14 cellular contexts compared by ENCODE assay signal in the genomic region with DNA sequence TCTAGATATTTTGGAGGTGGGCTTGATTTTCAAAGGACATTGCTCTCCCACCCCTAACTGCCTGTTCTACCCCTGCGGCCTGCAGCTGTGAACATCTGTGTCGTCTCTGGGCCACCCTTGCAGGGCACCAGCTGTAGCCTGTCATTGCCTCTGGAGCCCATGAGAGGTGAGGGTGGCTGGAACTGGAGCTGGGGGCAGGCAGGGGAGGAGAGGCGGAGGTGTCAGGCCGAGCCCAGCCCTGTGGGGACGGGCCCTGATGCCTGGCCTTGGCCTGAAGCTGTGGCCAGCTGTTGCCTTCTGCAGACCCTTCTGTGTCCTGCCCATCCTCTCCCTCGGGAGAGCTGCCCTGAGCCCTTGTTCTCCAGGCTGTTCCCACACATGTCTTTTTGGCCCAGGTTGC. TPM values are rescaled to one million over a fixed set of nuclear protein-coding genes. Genes with fewer than 3 reads are reported as not detected.
DNase-seq lines count a peak whose midpoint lies in the region; ATAC-seq and TF ChIP-seq lines count a peak whose summit lies in the region.
"Had no signal": no experiment of that assay in that cellular context is flagged by ENCODE, and none has a peak within 500 bp of the region (broad histone marks: within the 10 kb centered on the region; RNA-seq: fewer than 3 reads in every experiment).

No MANE protein-coding gene starts in this region.

- H3K4me1 Mint-ChIP-seq in H9 (no peaks in the 10 kb centered on the region), CD14-positive monocyte (no peaks in the 10 kb centered on the region)

- H3K4me1 ChIP-seq in H9 (ENCODE audit: insufficient read depth, low read length) (no peaks in the 10 kb centered on the region), gastroesophageal sphincter (peaks cover 0 to 24% (median 5%) of the 10 kb centered on the region in 3 donors), right cardiac atrium (ENCODE audit: control insufficient read depth, insufficient read depth, low read length) (no peaks in the 10 kb centered on the region), upper lobe of left lung (peaks cover 6 to 34% (median 22%) of the 10 kb centered on the region in 4 donors)

- no peak overlapping the region for H3K9ac ChIP-seq in H9 (ENCODE audit: extremely low read depth, insufficient read length, low read length)

- no peak overlapping the region for H4K5ac ChIP-seq in H9 (ENCODE audit: insufficient read length, low read depth, low read length)

- H3K23me2 ChIP-seq in H9 (ENCODE audit: insufficient read length, low read depth, low read length, poor library complexity, severe bottlenecking), result no peaks in the 10 kb centered on the region

- H2AFZ ChIP-seq in H9 (ENCODE audit: low read length), result no peak overlapping the region

- peaks cover 0 to 4% (median 3%) of the 10 kb centered on the region in 3 experiments; a peak in 2 of 7 replicates for H3K36me3 Mint-ChIP-seq in H9 (ENCODE audit: insufficient read depth in 1 of 3, low read depth in 3 of 3)
- H3K36me3 Mint-ChIP-seq in CD14-positive monocyte, result no peaks in the 10 kb centered on the region

- intact Hi-C loops in right cardiac atrium (cut with DNase I), result no loop called here
- intact Hi-C loops in CD14-positive monocyte (cut with micrococcal nuclease), result no loop called here

- H2BK15ac ChIP-seq in H9 (ENCODE audit: low read depth, low read length), result no peak overlapping the region

- WGBS in H9 (ENCODE audit: extremely low coverage, insufficient read length, low lambda C conversion rate), result no CpG with 5 or more reads among the region's 6 CpGs
- WGBS in gastroesophageal sphincter (ENCODE audit: low coverage in 1 of 2), 2 donors, result 60% methylated on average over 1 of the region's 6 CpGs; no CpG with 5 or more reads in 1 of the 2 donors
- 62% methylated on average over 6 of the region's 6 CpGs for WGBS in right cardiac atrium
- WGBS in upper lobe of left lung, 2 donors, result 56 to 66% methylated on average over 5 to 6 of the region's 6 CpGs

- no peak overlapping the region for H3K4me2 ChIP-seq in H9 (ENCODE audit: insufficient read depth, insufficient read length, low read length)

- no peak overlapping the region for H4K8ac ChIP-seq in H9 (replicated peaks; ENCODE audit: insufficient read length, low read depth, low read length)

- H3K4ac ChIP-seq in H9 (ENCODE audit: low read depth, low read length), result no peak overlapping the region

- no peak overlapping the region for H3K18ac ChIP-seq in H9 (ENCODE audit: insufficient read length, low read depth, low read length)

- peaks cover 0 to 20% of the 10 kb centered on the region in 2 donors for H3K36me3 ChIP-seq in gastroesophageal sphincter
- peaks cover 0 to 10% (median 0%) of the 10 kb centered on the region in 4 donors for H3K36me3 ChIP-seq in upper lobe of left lung

- no peak overlapping the region for H3K27ac ChIP-seq in H9 (ENCODE audit: insufficient read length, low read depth, low read length)
- no peak overlapping the region for H3K27ac ChIP-seq in gastroesophageal sphincter
- H3K27ac ChIP-seq in right cardiac atrium (ENCODE audit: low read length), result no peak overlapping the region
- peak overlapping the region; percentile 7 to 69 (median 32) for H3K27ac ChIP-seq in upper lobe of left lung

- H3K4me3 Mint-ChIP-seq in H9, result no peak overlapping the region
- H3K4me3 Mint-ChIP-seq in CD14-positive monocyte, result no peak overlapping the region

- H3K27me3 Mint-ChIP-seq in H9 (ENCODE audit: low read depth) (no peaks in the 10 kb centered on the region), CD14-positive monocyte (ENCODE audit: low read depth in 3 of 3) (peaks cover 0 to 4% (median 4%) of the 10 kb centered on the region in 3 donors)

- TF ChIP-seq EP300 in gastroesophageal sphincter (IDR thresholded peaks at IDR 0.05), result no peak
- TF ChIP-seq EP300 in upper lobe of left lung (IDR thresholded peaks at IDR 0.05), result peak in 2 of 4 donors; percentile 11 to 72

- H3T11ph ChIP-seq in H9 (ENCODE audit: low read length), result no peak overlapping the region

- H3K27ac Mint-ChIP-seq in H9 (no peak overlapping the region; a peak in 1 of 7 replicates), CD14-positive monocyte (no peak overlapping the region)

- H2BK5ac ChIP-seq in H9 (ENCODE audit: insufficient read length, low read length), result no peak overlapping the region

- H3K14ac ChIP-seq in H9 (ENCODE audit: insufficient read depth, low read length), result peak overlapping the region; percentile 4; the same call in 1 of the 2 replicates

- no peak for TF ChIP-seq POLR2A in gastroesophageal sphincter (IDR thresholded peaks at IDR 0.05)
- TF ChIP-seq POLR2A in upper lobe of left lung (IDR thresholded peaks at IDR 0.05), result no peak

- no peak overlapping the region for H2AK5ac ChIP-seq in H9 (ENCODE audit: insufficient read length, low read length)

- H3K27me3 ChIP-seq in H9 (ENCODE audit: insufficient read depth, low read length) (no peaks in the 10 kb centered on the region), gastroesophageal sphincter (no peaks in the 10 kb centered on the region), right cardiac atrium (ENCODE audit: control insufficient read depth, insufficient read depth) (no peaks in the 10 kb centered on the region), upper lobe of left lung (no peaks in the 10 kb centered on the region)

- peak; percentile 44 for ATAC-seq in gastroesophageal sphincter
- peak; percentile 30 to 43 for ATAC-seq in right cardiac atrium
- ATAC-seq in upper lobe of left lung (ENCODE audit: low FRiP score in 2 of 2), result peak in 1 of 2 donors; percentile 38
- ATAC-seq: HCT116 had no signal

- no peak overlapping the region for H4K91ac ChIP-seq in H9 (ENCODE audit: insufficient read length, low read depth, low read length)

- no peaks in the 10 kb centered on the region for H3K79me1 ChIP-seq in H9 (ENCODE audit: insufficient read depth, low read depth, low read length, poor library complexity, severe bottlenecking)

- H2BK20ac ChIP-seq in H9 (ENCODE audit: low read depth, low read length, poor library complexity, severe bottlenecking), result no peak overlapping the region

- H3K56ac ChIP-seq in H9 (ENCODE audit: insufficient read length, low read depth, low read length), result no peak overlapping the region

- H3K9me3 ChIP-seq in H9 (ENCODE audit: control insufficient read depth, low read depth, low read length), result no peaks in the 10 kb centered on the region
- no peaks in the 10 kb centered on the region for H3K9me3 ChIP-seq in gastroesophageal sphincter
- H3K9me3 ChIP-seq in right cardiac atrium (ENCODE audit: control insufficient read depth, low read length), result no peaks in the 10 kb centered on the region
- no peaks in the 10 kb centered on the region for H3K9me3 ChIP-seq in upper lobe of left lung

- DNase-seq in H9 (no peak), right cardiac atrium (peak in 2 of 3 donors; percentile 63 to 72), upper lobe of left lung (peak in 1 of 2 donors; percentile 61), retina (no peak), CD14-positive monocyte (ENCODE audit: low spot score) (no peak), dedifferentiated amniotic fluid mesenchymal stem cell (ENCODE audit: extremely low spot score) (no peak)
- DNase-seq: C1 segment of cervical spinal cord, DMS79, NCI-H1105, NCI-H2081 treated with DMSO at 0.1 percent for 48 hours, NCI-H748 treated with DMSO at 0.1 percent for 48 hours, OCI-M1 had no signal

- H3K23ac ChIP-seq in H9 (ENCODE audit: insufficient read length, low read depth, low read length), result no peak overlapping the region

- no peak overlapping the region for H2BK120ac ChIP-seq in H9 (ENCODE audit: low read depth, low read length, poor library complexity, severe bottlenecking)

- H3K9me3 Mint-ChIP-seq in H9, result no peaks in the 10 kb centered on the region
- no peaks in the 10 kb centered on the region for H3K9me3 Mint-ChIP-seq in CD14-positive monocyte

- no peaks in the 10 kb centered on the region for H4K20me1 ChIP-seq in H9 (ENCODE audit: control insufficient read depth, insufficient read depth, insufficient read length)

- H3K79me2 ChIP-seq in H9 (ENCODE audit: insufficient read depth, low read length), result no peaks in the 10 kb centered on the region; the same call in 1 of the 2 replicates

- H3K4me3 ChIP-seq in gastroesophageal sphincter, result no peak overlapping the region
- H3K4me3 ChIP-seq in right cardiac atrium (ENCODE audit: low read length), result no peak overlapping the region
- H3K4me3 ChIP-seq in upper lobe of left lung, result no peak overlapping the region

- no peak overlapping the region for H2BK12ac ChIP-seq in H9 (ENCODE audit: insufficient read length, low read depth, low read length)

- TF ChIP-seq CTCF in H9 (conservative IDR thresholded peaks at IDR 0.05) (no peak), gastroesophageal sphincter (IDR thresholded peaks at IDR 0.05) (no peak), upper lobe of left lung (IDR thresholded peaks at IDR 0.05) (no peak), CD14-positive monocyte (IDR thresholded peaks at IDR 0.05) (no peak)

RNA-seq across cellular contexts. Expression of gene PALD1, which starts 44.5 kb away (rescaled TPM):
- total RNA-seq in H9 (2021) (21.1 and 21.6 TPM in 2 replicates), gastroesophageal sphincter (10 to 100 TPM; 12.5 to 19.8 (median 14.7) TPM), right cardiac atrium (1 to 10 TPM; 4.3 to 7.7 (median 5.7) TPM), upper lobe of left lung (10 to 100 TPM in 5 of 6 donors, 1 to 10 TPM in 1; 8.9 to 25.4 (median 13.4) TPM)
- polyA plus RNA-seq in right cardiac atrium (2.8 TPM), CD14-positive monocyte (under 1 TPM in 1 of 2 donors, not detected in 1; 0.04 TPM)

Comparison
In these comparisons a context has a peak if more than half of its experiments do, and no peak if none do; other contexts are left out.
1. DNase-seq: peak in right cardiac atrium (2 of 3); none in H9 (single experiment), retina (single experiment), CD14-positive monocyte (single experiment) and dedifferentiated amniotic fluid mesenchymal stem cell (single experiment).
2. H3K27ac ChIP-seq: peak in upper lobe of left lung (4 of 4); none in H9 (single experiment), gastroesophageal sphincter (0 of 4) and right cardiac atrium (single experiment).